ENCODE assay signal across 1 cellular context in the genomic region with DNA sequence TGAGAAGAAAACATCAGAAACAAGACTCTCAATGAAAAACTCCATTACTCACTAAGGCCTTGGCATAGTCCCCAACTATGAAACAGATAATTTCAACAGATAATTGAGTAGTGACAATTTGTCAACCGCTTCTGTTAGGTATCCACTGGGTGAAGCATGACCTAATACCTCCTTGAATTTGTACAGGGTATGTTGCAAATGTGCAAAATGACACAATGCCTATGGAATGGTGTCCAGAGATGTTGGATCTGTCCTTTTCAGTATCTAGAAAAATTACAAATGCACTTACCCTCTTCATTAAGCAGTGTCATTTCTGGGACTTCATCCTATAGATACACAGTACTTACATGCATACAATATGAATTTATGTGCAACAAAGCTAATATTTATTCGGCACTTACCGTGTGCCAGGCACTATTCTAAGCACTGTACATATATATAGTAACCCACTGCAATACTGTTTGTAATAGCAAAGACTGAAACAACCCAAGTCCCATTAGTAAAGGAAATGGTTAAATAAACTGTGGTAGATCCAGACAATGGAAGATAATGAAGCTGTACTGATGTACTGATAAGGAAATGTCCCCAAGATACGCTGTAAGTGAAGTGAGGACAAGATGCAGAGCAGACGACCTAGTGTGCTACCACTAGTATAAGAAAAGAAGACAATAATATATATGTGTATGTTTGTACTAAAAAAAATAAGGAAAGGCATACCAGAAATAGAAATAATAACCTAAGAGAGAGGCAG.
TF ChIP-seq lines count a peak whose summit lies in the region.

No MANE protein-coding gene starts in this region.

TF ChIP-seq in SK-N-SH, 30 proteins besides CTCF, POLR2A, EP300 and RAD21:
- TF ChIP-seq JUND (IDR thresholded peaks at IDR 0.05) = no peak
- 0 out of 2 replicates have a peak, but pooled peaks have one; percentile 17 for TF ChIP-seq PBX3 (IDR thresholded peaks at IDR 0.05)
- TF ChIP-seq GATA2 (CRISPR knock-in tag; IDR thresholded peaks at IDR 0.05) = peak; percentile 59
- no peak for TF ChIP-seq FOSL2 (IDR thresholded peaks at IDR 0.05; ENCODE audit: borderline replicate concordance, low read depth)
